In the genomic region with DNA sequence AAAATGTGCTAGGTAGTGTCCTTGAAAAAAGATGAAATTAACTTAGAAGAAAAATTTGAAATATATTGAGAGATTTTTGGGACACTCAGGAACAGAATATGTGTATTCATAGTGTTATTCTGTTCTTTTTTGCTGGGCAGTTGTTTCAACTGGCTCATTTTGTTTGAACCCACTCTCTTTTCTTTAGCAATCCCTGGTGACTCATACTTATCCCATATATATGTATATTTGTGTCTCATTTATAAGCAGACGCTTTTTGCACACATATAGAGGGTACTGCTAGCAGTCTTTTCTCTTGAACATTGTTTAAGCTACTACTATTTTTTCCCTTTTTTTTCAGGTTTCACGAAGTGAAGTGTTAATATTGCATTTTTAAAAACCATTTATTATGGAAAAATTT, we compare ENCODE assay signal across 19 cellular contexts. TPM values are rescaled to one million over a fixed set of nuclear protein-coding genes. Genes with fewer than 3 reads are reported as not detected.
DNase-seq lines count a peak whose midpoint lies in the region; TF ChIP-seq lines count a peak whose summit lies in the region.
"Had no signal": no experiment of that assay in that cellular context is flagged by ENCODE, and none has a peak within 500 bp of the region (broad histone marks: within the 10 kb centered on the region; RNA-seq: fewer than 3 reads in every experiment).

No MANE protein-coding gene starts in this region.

- no peak overlapping the region for H3K27ac Mint-ChIP-seq in neural crest cell (ENCODE audit: unreplicated experiment)
- H3K27ac Mint-ChIP-seq: nephron progenitor cell had no signal

- H3K9me3 ChIP-seq in Loucy (ENCODE audit: insufficient read depth, low read depth, low read length) = no peaks in the 10 kb centered on the region
- peaks cover 6% of the 10 kb centered on the region for H3K9me3 ChIP-seq in WERI-Rb-1 (ENCODE audit: severe bottlenecking)
- H3K9me3 ChIP-seq: Peyer's patch, spleen, testis had no signal

- H3K36me3 ChIP-seq in Loucy (ENCODE audit: insufficient read depth, low read length) = no peaks in the 10 kb centered on the region
- H3K36me3 ChIP-seq in WERI-Rb-1 = 0 out of 2 replicates have a peak, but pooled peaks cover 2% of the 10 kb centered on the region
- H3K36me3 ChIP-seq: Peyer's patch, spleen had no signal

- peak overlapping the region; percentile 77 for H3K4me3 ChIP-seq in Loucy (ENCODE audit: low read length, poor library complexity, severe bottlenecking)
- no peak overlapping the region for H3K4me3 ChIP-seq in WERI-Rb-1 (ENCODE audit: low read depth, low read length)
- H3K4me3 ChIP-seq: Peyer's patch, testis had no signal

- H3K4me2 ChIP-seq in Loucy (ENCODE audit: low read depth, low read length, poor library complexity, severe bottlenecking) = peak overlapping the region; percentile 91

- no peaks in the 10 kb centered on the region for H3K9me2 ChIP-seq in Loucy (replicated peaks; ENCODE audit: low read depth, low read length)

- TF ChIP-seq CTCF in Loucy (conservative IDR thresholded peaks at IDR 0.05; ENCODE audit: low read length) = no peak
- no peak for TF ChIP-seq CTCF in VCaP (conservative IDR thresholded peaks at IDR 0.05)
- TF ChIP-seq CTCF in neural crest cell (conservative IDR thresholded peaks at IDR 0.05) = no peak
- no peak for TF ChIP-seq CTCF in WERI-Rb-1 (IDR thresholded peaks at IDR 0.05; ENCODE audit: low read depth, low read length)

- H3K4me1 ChIP-seq in Loucy (ENCODE audit: insufficient read depth, low read length, poor library complexity, severe bottlenecking) = peaks cover 32% of the 10 kb centered on the region
- H3K4me1 ChIP-seq: testis had no signal

- peak overlapping the region; percentile 86 for H3K9ac ChIP-seq in Loucy (ENCODE audit: low read depth, low read length, poor library complexity, severe bottlenecking)

- peaks cover 3% of the 10 kb centered on the region for H4K20me1 ChIP-seq in Loucy (ENCODE audit: insufficient read depth, low read length, poor library complexity, severe bottlenecking)

- H3K36me3 Mint-ChIP-seq in neural crest cell (ENCODE audit: low read depth) = peaks cover 10% of the 10 kb centered on the region

- H3K27me3 ChIP-seq in Loucy (ENCODE audit: insufficient read depth, low read length, poor library complexity, severe bottlenecking) (no peaks in the 10 kb centered on the region), WERI-Rb-1 (ENCODE audit: insufficient read depth, low read depth, severe bottlenecking) (no peaks in the 10 kb centered on the region)
- H3K27me3 ChIP-seq: Peyer's patch, spleen, testis had no signal

- peak overlapping the region; percentile 92; the same call in 1 of the 2 replicates for H3K27ac ChIP-seq in VCaP
- no peak overlapping the region for H3K27ac ChIP-seq in WERI-Rb-1
- H3K27ac ChIP-seq: 22Rv1, C4-2B, Peyer's patch, testis had no signal

- 0 out of 2 replicates have a peak, but pooled peaks cover 5% of the 10 kb centered on the region for H3F3A ChIP-seq in Loucy (ENCODE audit: low read depth)

- peak overlapping the region; percentile 19 for H3K4me3 Mint-ChIP-seq in neural crest cell

- peak; percentile 15 for DNase-seq in DMS53 (lab: John Stamatoyannopoulos, UW)
- no peak for DNase-seq in DMS53 treated with DMSO at 0.1 percent for 48 hours (lab: John Stamatoyannopoulos, UW; ENCODE audit: unreplicated experiment)
- no peak for DNase-seq in neural crest cell (ENCODE audit: low read depth, low spot score)
- DNase-seq in NCI-H1105 (lab: John Stamatoyannopoulos, UW) = no peak
- no peak for DNase-seq in activated CD4-positive, CD25-positive, alpha-beta regulatory T cell treated with anti-CD3 and anti-CD28 coated beads, Interleukin-2, amount 50 U/mL, for 72 hours
- DNase-seq in WERI-Rb-1 = no peak
- DNase-seq: activated naive CD4-positive, alpha-beta T cell; anterior cingulate cortex; DMS153; GOT3; nephron progenitor cell; Peyer's patch; spleen; testis had no signal

- H3K9me3 Mint-ChIP-seq in neural crest cell = peaks cover 2% of the 10 kb centered on the region
- H3K9me3 Mint-ChIP-seq: IgD-negative memory B cell had no signal

- no peak overlapping the region for H2AFZ ChIP-seq in Loucy (ENCODE audit: low read length)

- peaks cover 53% of the 10 kb centered on the region for H3K79me2 ChIP-seq in Loucy (ENCODE audit: insufficient read depth, low read length)

- H3K4me1 Mint-ChIP-seq in neural crest cell = peaks cover 21% of the 10 kb centered on the region

- H3K27me3 Mint-ChIP-seq in neural crest cell (ENCODE audit: low read depth) = peaks cover 7% of the 10 kb centered on the region
- H3K27me3 Mint-ChIP-seq: IgD-negative memory B cell had no signal

RNA-seq across cellular contexts. Expression of gene EXOC6, which starts 1.9 kb away (rescaled TPM):
- 16.5 and 17.2 TPM in 2 replicates for total RNA-seq in neural crest cell
